In the genomic region with DNA sequence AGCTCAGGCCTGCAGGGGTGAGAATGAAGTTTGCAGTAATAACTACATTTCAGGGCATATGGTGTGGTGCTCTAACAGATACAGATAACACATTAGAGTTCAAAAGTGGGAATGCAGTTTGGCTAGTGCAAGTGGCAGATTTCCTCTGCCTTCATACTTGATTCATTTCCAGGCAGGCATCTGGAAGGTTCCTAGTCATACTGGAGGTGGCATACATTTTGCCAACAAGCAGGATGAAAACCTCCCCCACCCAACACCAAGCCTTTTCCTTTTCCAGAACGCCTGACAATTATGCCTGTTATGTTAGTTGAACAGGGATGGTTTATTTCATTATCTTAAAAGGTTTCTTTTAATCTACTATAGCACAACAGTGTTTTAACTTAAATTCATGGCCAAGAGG, we compare ENCODE assay signal across 18 cellular contexts. TPM values are rescaled to one million over a fixed set of nuclear protein-coding genes. Genes with fewer than 3 reads are reported as not detected.
"Had no signal": no experiment of that assay in that cellular context is flagged by ENCODE, and none has a peak within 500 bp of the region (broad histone marks: within the 10 kb centered on the region; RNA-seq: fewer than 3 reads in every experiment).

No MANE protein-coding gene starts in this region.

- H3K36me3 ChIP-seq: ovary, uterus had no signal

- H3K4me3 Mint-ChIP-seq: activated CD8-positive, alpha-beta T cell treated with anti-CD3 and anti-CD28 coated beads for 36 hours; activated naive CD8-positive, alpha-beta T cell treated with anti-CD3 and anti-CD28 coated beads, Interleukin-2, amount 50 U/mL, for 24 hours; activated T-cell treated with anti-CD3 and anti-CD28 coated beads, Interleukin-2, amount 50 U/mL, for 72 hours; neural crest cell; stimulated activated memory B cell treated with anti-CD40 and anti-IgM and Interleukin-4, amounts not matched to agents 10 μg/mL and 1 μg/mL and 100 μg/mL, for 72 hours; WTC11 had no signal

- H3K9me3 Mint-ChIP-seq: activated CD8-positive, alpha-beta T cell treated with anti-CD3 and anti-CD28 coated beads for 36 hours; activated naive CD8-positive, alpha-beta T cell treated with anti-CD3 and anti-CD28 coated beads, Interleukin-2, amount 50 U/mL, for 24 hours; activated T-cell treated with anti-CD3 and anti-CD28 coated beads, Interleukin-2, amount 50 U/mL, for 72 hours; neural crest cell; stimulated activated memory B cell treated with anti-CD40 and anti-IgM and Interleukin-4, amounts not matched to agents 10 μg/mL and 1 μg/mL and 100 μg/mL, for 72 hours; WTC11 had no signal

- H3K4me1 Mint-ChIP-seq: activated naive CD8-positive, alpha-beta T cell treated with anti-CD3 and anti-CD28 coated beads, Interleukin-2, amount 50 U/mL, for 24 hours; neural crest cell; stimulated activated memory B cell treated with anti-CD40 and anti-IgM and Interleukin-4, amounts not matched to agents 10 μg/mL and 1 μg/mL and 100 μg/mL, for 72 hours; WTC11 had no signal

- H3K9me3 ChIP-seq: colonic mucosa, esophagus muscularis mucosa, heart left ventricle, ovary, tibial nerve, uterus had no signal

- H3K27me3 ChIP-seq: cardiac muscle cell, colonic mucosa, esophagus muscularis mucosa, foreskin keratinocyte, heart left ventricle, ovary, tibial nerve, uterus had no signal

- H3K27ac Mint-ChIP-seq: activated CD8-positive, alpha-beta T cell treated with anti-CD3 and anti-CD28 coated beads for 36 hours; activated naive CD8-positive, alpha-beta T cell treated with anti-CD3 and anti-CD28 coated beads, Interleukin-2, amount 50 U/mL, for 24 hours; activated T-cell treated with anti-CD3 and anti-CD28 coated beads, Interleukin-2, amount 50 U/mL, for 72 hours; stimulated activated memory B cell treated with anti-CD40 and anti-IgM and Interleukin-4, amounts not matched to agents 10 μg/mL and 1 μg/mL and 100 μg/mL, for 72 hours; WTC11 had no signal

- H3K27me3 Mint-ChIP-seq: activated CD8-positive, alpha-beta T cell treated with anti-CD3 and anti-CD28 coated beads for 36 hours; activated naive CD8-positive, alpha-beta T cell treated with anti-CD3 and anti-CD28 coated beads, Interleukin-2, amount 50 U/mL, for 24 hours; stimulated activated memory B cell treated with anti-CD40 and anti-IgM and Interleukin-4, amounts not matched to agents 10 μg/mL and 1 μg/mL and 100 μg/mL, for 72 hours had no signal

- ATAC-seq: activated CD8-positive, alpha-beta T cell treated with anti-CD3 and anti-CD28 coated beads for 36 hours; activated naive CD8-positive, alpha-beta T cell treated with anti-CD3 and anti-CD28 coated beads, Interleukin-2, amount 50 U/mL, for 24 hours; activated T-cell treated with anti-CD3 and anti-CD28 coated beads, Interleukin-2, amount 50 U/mL, for 72 hours; heart left ventricle; stimulated activated memory B cell treated with anti-CD40 and anti-IgM and Interleukin-4, amounts not matched to agents 10 μg/mL and 1 μg/mL and 100 μg/mL, for 72 hours; WTC11 had no signal

- H3K4me1 ChIP-seq: colonic mucosa, tibial nerve, uterus had no signal

- H3K4me3 ChIP-seq: cardiac muscle cell, colonic mucosa, esophagus muscularis mucosa, heart left ventricle, lung, ovary, tibial nerve, uterus had no signal

- H3K27ac ChIP-seq: cardiac muscle cell, colonic mucosa, esophagus muscularis mucosa, foreskin keratinocyte, heart left ventricle, ovary, tibial nerve, uterus had no signal

- DNase-seq: activated CD4-positive, alpha-beta T cell treated with anti-CD3 and anti-CD28 coated beads for 4 hours; activated CD8-positive, alpha-beta T cell treated with anti-CD3 and anti-CD28 coated beads for 36 hours; activated naive CD8-positive, alpha-beta T cell treated with anti-CD3 and anti-CD28 coated beads, Interleukin-2, amount 50 U/mL, for 24 hours; activated T-cell treated with anti-CD3 and anti-CD28 coated beads, Interleukin-2, amount 50 U/mL, for 72 hours; colonic mucosa; heart left ventricle; ovary; retina; T-helper 2 cell; uterus had no signal

RNA-seq across cellular contexts. Expression of a gene that starts 51.5 kb away (rescaled TPM):
- total RNA-seq: activated CD8-positive, alpha-beta T cell treated with anti-CD3 and anti-CD28 coated beads for 36 hours; activated T-cell treated with anti-CD3 and anti-CD28 coated beads, Interleukin-2, amount 50 U/mL, for 72 hours; colonic mucosa; esophagus muscularis mucosa; heart left ventricle; neural crest cell; tibial nerve; uterus had no signal
